Comparison of ENCODE assay signal across 1 cellular context in genomic region chr1:113811888-113812660, GRCh38.
TF ChIP-seq lines count a peak whose summit lies in the region.

Gene RSBN1, minus strand, starts transcription at chr1:113812476. Its CDS starts 64 bp downstream, at chr1:113812412.

TF ChIP-seq in HepG2, 621 proteins besides CTCF, POLR2A, EP300 and RAD21 (continued from another document and continues in another):
- TF ChIP-seq, protein P1, sequence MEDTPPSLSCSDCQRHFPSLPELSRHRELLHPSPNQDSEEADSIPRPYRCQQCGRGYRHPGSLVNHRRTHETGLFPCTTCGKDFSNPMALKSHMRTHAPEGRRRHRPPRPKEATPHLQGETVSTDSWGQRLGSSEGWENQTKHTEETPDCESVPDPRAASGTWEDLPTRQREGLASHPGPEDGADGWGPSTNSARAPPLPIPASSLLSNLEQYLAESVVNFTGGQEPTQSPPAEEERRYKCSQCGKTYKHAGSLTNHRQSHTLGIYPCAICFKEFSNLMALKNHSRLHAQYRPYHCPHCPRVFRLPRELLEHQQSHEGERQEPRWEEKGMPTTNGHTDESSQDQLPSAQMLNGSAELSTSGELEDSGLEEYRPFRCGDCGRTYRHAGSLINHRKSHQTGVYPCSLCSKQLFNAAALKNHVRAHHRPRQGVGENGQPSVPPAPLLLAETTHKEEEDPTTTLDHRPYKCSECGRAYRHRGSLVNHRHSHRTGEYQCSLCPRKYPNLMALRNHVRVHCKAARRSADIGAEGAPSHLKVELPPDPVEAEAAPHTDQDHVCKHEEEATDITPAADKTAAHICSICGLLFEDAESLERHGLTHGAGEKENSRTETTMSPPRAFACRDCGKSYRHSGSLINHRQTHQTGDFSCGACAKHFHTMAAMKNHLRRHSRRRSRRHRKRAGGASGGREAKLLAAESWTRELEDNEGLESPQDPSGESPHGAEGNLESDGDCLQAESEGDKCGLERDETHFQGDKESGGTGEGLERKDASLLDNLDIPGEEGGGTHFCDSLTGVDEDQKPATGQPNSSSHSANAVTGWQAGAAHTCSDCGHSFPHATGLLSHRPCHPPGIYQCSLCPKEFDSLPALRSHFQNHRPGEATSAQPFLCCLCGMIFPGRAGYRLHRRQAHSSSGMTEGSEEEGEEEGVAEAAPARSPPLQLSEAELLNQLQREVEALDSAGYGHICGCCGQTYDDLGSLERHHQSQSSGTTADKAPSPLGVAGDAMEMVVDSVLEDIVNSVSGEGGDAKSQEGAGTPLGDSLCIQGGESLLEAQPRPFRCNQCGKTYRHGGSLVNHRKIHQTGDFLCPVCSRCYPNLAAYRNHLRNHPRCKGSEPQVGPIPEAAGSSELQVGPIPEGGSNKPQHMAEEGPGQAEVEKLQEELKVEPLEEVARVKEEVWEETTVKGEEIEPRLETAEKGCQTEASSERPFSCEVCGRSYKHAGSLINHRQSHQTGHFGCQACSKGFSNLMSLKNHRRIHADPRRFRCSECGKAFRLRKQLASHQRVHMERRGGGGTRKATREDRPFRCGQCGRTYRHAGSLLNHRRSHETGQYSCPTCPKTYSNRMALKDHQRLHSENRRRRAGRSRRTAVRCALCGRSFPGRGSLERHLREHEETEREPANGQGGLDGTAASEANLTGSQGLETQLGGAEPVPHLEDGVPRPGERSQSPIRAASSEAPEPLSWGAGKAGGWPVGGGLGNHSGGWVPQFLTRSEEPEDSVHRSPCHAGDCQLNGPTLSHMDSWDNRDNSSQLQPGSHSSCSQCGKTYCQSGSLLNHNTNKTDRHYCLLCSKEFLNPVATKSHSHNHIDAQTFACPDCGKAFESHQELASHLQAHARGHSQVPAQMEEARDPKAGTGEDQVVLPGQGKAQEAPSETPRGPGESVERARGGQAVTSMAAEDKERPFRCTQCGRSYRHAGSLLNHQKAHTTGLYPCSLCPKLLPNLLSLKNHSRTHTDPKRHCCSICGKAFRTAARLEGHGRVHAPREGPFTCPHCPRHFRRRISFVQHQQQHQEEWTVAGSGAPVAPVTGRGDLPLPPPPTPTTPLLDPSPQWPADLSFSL (CRISPR knock-in tag; IDR thresholded peaks at IDR 0.05) = 0 out of 2 replicates have a peak, but pooled peaks have one; percentile 26
- TF ChIP-seq ZNF687 (CRISPR knock-in tag; IDR thresholded peaks at IDR 0.05) (peak; percentile 88), PAX8 (CRISPR knock-in tag; IDR thresholded peaks at IDR 0.05; ENCODE audit: borderline replicate concordance) (0 out of 2 replicates have a peak, but pooled peaks have one; percentile 41), TOPORS (CRISPR knock-in tag; IDR thresholded peaks at IDR 0.05) (peak; percentile 78; the same call in 1 of the 2 replicates), ZNF792 (CRISPR knock-in tag; IDR thresholded peaks at IDR 0.05) (0 out of 2 replicates have a peak, but pooled peaks have one; percentile 32), AGO1 (IDR thresholded peaks at IDR 0.05; ENCODE audit: low read depth, low read length, poor library complexity, severe bottlenecking) (peak; percentile 70), ZFAT (CRISPR knock-in tag; conservative IDR thresholded peaks at IDR 0.05) (no peak), CENPBD1 (CRISPR knock-in tag; IDR thresholded peaks at IDR 0.05; ENCODE audit: borderline replicate concordance, low read depth) (no peak), HDAC2 (CRISPR knock-in tag; IDR thresholded peaks at IDR 0.05) (peak; percentile 44; the same call in 1 of the 2 replicates), CEBPB (IDR thresholded peaks at IDR 0.05; ENCODE audit: borderline replicate concordance, low read depth, low read length) (peak; percentile 18; the same call in 1 of the 2 replicates), ZNF205 (CRISPR knock-in tag; IDR thresholded peaks at IDR 0.05) (peak; percentile 49; the same call in 1 of the 2 replicates), ZNF18 (CRISPR knock-in tag; IDR thresholded peaks at IDR 0.05; ENCODE audit: insufficient replicate concordance) (peak; percentile 13), GMEB2 (CRISPR knock-in tag; IDR thresholded peaks at IDR 0.05; ENCODE audit: low read depth) (peak; percentile 85), FOXO1 (CRISPR knock-in tag; IDR thresholded peaks at IDR 0.05) (peak; percentile 14; the same call in 1 of the 2 replicates), REXO4 (CRISPR knock-in tag; IDR thresholded peaks at IDR 0.05; ENCODE audit: borderline replicate concordance) (no peak), JARID2 (CRISPR knock-in tag; IDR thresholded peaks at IDR 0.05; ENCODE audit: insufficient replicate concordance) (no peak), ZNF160 (CRISPR knock-in tag; IDR thresholded peaks at IDR 0.05) (0 out of 2 replicates have a peak, but pooled peaks have one; percentile 11), GATAD2A (CRISPR knock-in tag; IDR thresholded peaks at IDR 0.05) (0 out of 2 replicates have a peak, but pooled peaks have one; percentile 35), ATF5 (CRISPR knock-in tag; IDR thresholded peaks at IDR 0.05; ENCODE audit: low read depth) (no peak), TAF1 (CRISPR knock-in tag; IDR thresholded peaks at IDR 0.05) (peak; percentile 90), ZMYM4 (CRISPR knock-in tag; IDR thresholded peaks at IDR 0.05) (peak; percentile 86), TP53 (CRISPR knock-in tag; conservative IDR thresholded peaks at IDR 0.05) (peak; percentile 73; the same call in 1 of the 2 replicates), MED1 (CRISPR knock-in tag; IDR thresholded peaks at IDR 0.05) (peak; percentile 67; the same call in 1 of the 2 replicates), HMG20A (CRISPR knock-in tag; IDR thresholded peaks at IDR 0.05; ENCODE audit: borderline replicate concordance) (no peak), PPARG (CRISPR knock-in tag; conservative IDR thresholded peaks at IDR 0.05) (no peak; the same call in 1 of the 2 replicates), DRAP1 (CRISPR knock-in tag; IDR thresholded peaks at IDR 0.05) (peak; percentile 92), TBX2 (CRISPR knock-in tag; IDR thresholded peaks at IDR 0.05; ENCODE audit: borderline replicate concordance) (peak; percentile 81; the same call in 1 of the 2 replicates), ZKSCAN8 (CRISPR knock-in tag; IDR thresholded peaks at IDR 0.05; ENCODE audit: borderline replicate concordance) (no peak), KDM3A (CRISPR knock-in tag; IDR thresholded peaks at IDR 0.05; ENCODE audit: low read depth) (peak; percentile 60; the same call in 1 of the 2 replicates)
- TF ChIP-seq, protein P2, sequence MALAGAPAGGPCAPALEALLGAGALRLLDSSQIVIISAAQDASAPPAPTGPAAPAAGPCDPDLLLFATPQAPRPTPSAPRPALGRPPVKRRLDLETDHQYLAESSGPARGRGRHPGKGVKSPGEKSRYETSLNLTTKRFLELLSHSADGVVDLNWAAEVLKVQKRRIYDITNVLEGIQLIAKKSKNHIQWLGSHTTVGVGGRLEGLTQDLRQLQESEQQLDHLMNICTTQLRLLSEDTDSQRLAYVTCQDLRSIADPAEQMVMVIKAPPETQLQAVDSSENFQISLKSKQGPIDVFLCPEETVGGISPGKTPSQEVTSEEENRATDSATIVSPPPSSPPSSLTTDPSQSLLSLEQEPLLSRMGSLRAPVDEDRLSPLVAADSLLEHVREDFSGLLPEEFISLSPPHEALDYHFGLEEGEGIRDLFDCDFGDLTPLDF (CRISPR knock-in tag; IDR thresholded peaks at IDR 0.05) = peak; percentile 93
- TF ChIP-seq, protein P3, sequence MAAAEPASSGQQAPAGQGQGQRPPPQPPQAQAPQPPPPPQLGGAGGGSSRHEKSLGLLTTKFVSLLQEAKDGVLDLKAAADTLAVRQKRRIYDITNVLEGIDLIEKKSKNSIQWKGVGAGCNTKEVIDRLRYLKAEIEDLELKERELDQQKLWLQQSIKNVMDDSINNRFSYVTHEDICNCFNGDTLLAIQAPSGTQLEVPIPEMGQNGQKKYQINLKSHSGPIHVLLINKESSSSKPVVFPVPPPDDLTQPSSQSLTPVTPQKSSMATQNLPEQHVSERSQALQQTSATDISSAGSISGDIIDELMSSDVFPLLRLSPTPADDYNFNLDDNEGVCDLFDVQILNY (CRISPR knock-in tag; conservative IDR thresholded peaks at IDR 0.05) = 0 out of 2 replicates have a peak, but pooled peaks have one; percentile 42
- TF ChIP-seq, protein P4, sequence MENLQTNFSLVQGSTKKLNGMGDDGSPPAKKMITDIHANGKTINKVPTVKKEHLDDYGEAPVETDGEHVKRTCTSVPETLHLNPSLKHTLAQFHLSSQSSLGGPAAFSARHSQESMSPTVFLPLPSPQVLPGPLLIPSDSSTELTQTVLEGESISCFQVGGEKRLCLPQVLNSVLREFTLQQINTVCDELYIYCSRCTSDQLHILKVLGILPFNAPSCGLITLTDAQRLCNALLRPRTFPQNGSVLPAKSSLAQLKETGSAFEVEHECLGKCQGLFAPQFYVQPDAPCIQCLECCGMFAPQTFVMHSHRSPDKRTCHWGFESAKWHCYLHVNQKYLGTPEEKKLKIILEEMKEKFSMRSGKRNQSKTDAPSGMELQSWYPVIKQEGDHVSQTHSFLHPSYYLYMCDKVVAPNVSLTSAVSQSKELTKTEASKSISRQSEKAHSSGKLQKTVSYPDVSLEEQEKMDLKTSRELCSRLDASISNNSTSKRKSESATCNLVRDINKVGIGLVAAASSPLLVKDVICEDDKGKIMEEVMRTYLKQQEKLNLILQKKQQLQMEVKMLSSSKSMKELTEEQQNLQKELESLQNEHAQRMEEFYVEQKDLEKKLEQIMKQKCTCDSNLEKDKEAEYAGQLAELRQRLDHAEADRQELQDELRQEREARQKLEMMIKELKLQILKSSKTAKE (CRISPR knock-in tag; IDR thresholded peaks at IDR 0.05; ENCODE audit: borderline replicate concordance) = peak; percentile 50; the same call in 1 of the 2 replicates
- TF ChIP-seq, protein P5, sequence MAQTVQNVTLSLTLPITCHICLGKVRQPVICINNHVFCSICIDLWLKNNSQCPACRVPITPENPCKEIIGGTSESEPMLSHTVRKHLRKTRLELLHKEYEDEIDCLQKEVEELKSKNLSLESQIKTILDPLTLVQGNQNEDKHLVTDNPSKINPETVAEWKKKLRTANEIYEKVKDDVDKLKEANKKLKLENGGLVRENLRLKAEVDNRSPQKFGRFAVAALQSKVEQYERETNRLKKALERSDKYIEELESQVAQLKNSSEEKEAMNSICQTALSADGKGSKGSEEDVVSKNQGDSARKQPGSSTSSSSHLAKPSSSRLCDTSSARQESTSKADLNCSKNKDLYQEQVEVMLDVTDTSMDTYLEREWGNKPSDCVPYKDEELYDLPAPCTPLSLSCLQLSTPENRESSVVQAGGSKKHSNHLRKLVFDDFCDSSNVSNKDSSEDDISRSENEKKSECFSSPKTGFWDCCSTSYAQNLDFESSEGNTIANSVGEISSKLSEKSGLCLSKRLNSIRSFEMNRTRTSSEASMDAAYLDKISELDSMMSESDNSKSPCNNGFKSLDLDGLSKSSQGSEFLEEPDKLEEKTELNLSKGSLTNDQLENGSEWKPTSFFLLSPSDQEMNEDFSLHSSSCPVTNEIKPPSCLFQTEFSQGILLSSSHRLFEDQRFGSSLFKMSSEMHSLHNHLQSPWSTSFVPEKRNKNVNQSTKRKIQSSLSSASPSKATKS (CRISPR knock-in tag; IDR thresholded peaks at IDR 0.05) = 0 out of 2 replicates have a peak, but pooled peaks have one; percentile 61
